In genomic region chr1:74247881-74248528, GRCh38 we compare ENCODE assay signal across 27 cellular contexts. TPM values are rescaled to one million over a fixed set of nuclear protein-coding genes. Genes with fewer than 3 reads are reported as not detected.
"Had no signal": no experiment of that assay in that cellular context is flagged by ENCODE, and none has a peak within 500 bp of the region (broad histone marks: within the 10 kb centered on the region; RNA-seq: fewer than 3 reads in every experiment).

No MANE protein-coding gene starts in this region.

- ATAC-seq: activated CD4-positive, CD25-positive, alpha-beta regulatory T cell treated with anti-CD3 and anti-CD28 coated beads, Interleukin-2, amount 50 U/mL, for 24 hours; activated naive CD4-positive, alpha-beta T cell treated with anti-CD3 and anti-CD28 coated beads, Interleukin-2, amount 50 U/mL, for 72 hours; left lung; naive thymus-derived CD4-positive, alpha-beta T cell; pancreas; psoas muscle; SK-N-SH treated with all-trans-retinoic acid at 6 μM for 48 hours; T-helper 17 cell had no signal

- H3K36me3 Mint-ChIP-seq: mesothelial cell of epicardium had no signal

- H3K27ac ChIP-seq: coronary artery, dorsolateral prefrontal cortex, left lung, pancreas, psoas muscle, suprapubic skin, tibial artery, WERI-Rb-1 had no signal

- H3K27me3 Mint-ChIP-seq: naive thymus-derived CD4-positive, alpha-beta T cell; T-helper 17 cell had no signal

- DNase-seq: activated CD4-positive, alpha-beta T cell treated with anti-CD3 and anti-CD28 coated beads for 48 hours; activated CD4-positive, alpha-beta T cell treated with anti-CD3 and anti-CD28 coated beads, Interleukin-2, amount 50 U/mL, for 48 hours; activated CD8-positive, alpha-beta memory T cell treated with anti-CD3 and anti-CD28 coated beads, Interleukin-2, amount 50 U/mL, for 4 hours; activated T-cell treated with anti-CD3 and anti-CD28 coated beads, Interleukin-2, amount 50 U/mL, for 1 hour; cerebellar nuclear complex; dorsolateral prefrontal cortex; effector memory CD4-positive, alpha-beta T cell; foreskin fibroblast; kidney glomerular epithelial cell; naive thymus-derived CD4-positive, alpha-beta T cell; nucleus accumbens; stimulated activated CD4-positive, alpha-beta T cell treated with anti-CD3 and anti-CD28 coated beads, Interleukin-4, amount 100 ng/mL, for 1 hour; T-helper 17 cell; T1000; tibial artery; WERI-Rb-1 had no signal

- H3K9me3 Mint-ChIP-seq: activated naive CD4-positive, alpha-beta T cell treated with anti-CD3 and anti-CD28 coated beads, Interleukin-2, amount 50 U/mL, for 72 hours had no signal

- H3K4me1 Mint-ChIP-seq: naive thymus-derived CD4-positive, alpha-beta T cell; T-helper 17 cell had no signal

- H3K4me3 Mint-ChIP-seq: mesothelial cell of epicardium; naive thymus-derived CD4-positive, alpha-beta T cell; T-helper 17 cell had no signal

- H3K27me3 ChIP-seq: dorsolateral prefrontal cortex, heart right ventricle, left lung, pancreas, suprapubic skin, tibial artery had no signal

- H3K4me3 ChIP-seq: coronary artery, dorsolateral prefrontal cortex, heart right ventricle, left lung, pancreas, psoas muscle, suprapubic skin, tibial artery had no signal

- H3K4me1 ChIP-seq: left lung, pancreas, psoas muscle, suprapubic skin had no signal

- H3K36me3 ChIP-seq: left lung, pancreas, WERI-Rb-1 had no signal

- H3K9me3 ChIP-seq: pancreas, psoas muscle, suprapubic skin, tibial artery had no signal

- H3K27ac Mint-ChIP-seq: activated naive CD4-positive, alpha-beta T cell treated with anti-CD3 and anti-CD28 coated beads, Interleukin-2, amount 50 U/mL, for 72 hours; mesothelial cell of epicardium; naive thymus-derived CD4-positive, alpha-beta T cell; T-helper 17 cell had no signal

RNA-seq across cellular contexts. Expression of gene TNNI3K, which starts 12.8 kb away (rescaled TPM):
- total RNA-seq: activated CD8-positive, alpha-beta memory T cell treated with anti-CD3 and anti-CD28 coated beads for 36 hours had no signal
